Comparison of ENCODE assay signal across 10 cellular contexts in genomic region chr10:110413049-110413783, GRCh38.
DNase-seq lines count a peak whose midpoint lies in the region; ATAC-seq and TF ChIP-seq lines count a peak whose summit lies in the region.
"Had no signal": no experiment of that assay in that cellular context is flagged by ENCODE, and none has a peak within 500 bp of the region (broad histone marks: within the 10 kb centered on the region; RNA-seq: fewer than 3 reads in every experiment).

No MANE protein-coding gene starts in this region.

- H3K4me3 ChIP-seq in PC-9 (no peak overlapping the region), choroid plexus epithelial cell (ENCODE audit: low read depth, low read length) (no peak overlapping the region), GM23248 (no peak overlapping the region)

- H3K27me3 ChIP-seq in PC-9 (ENCODE audit: insufficient read depth, low read depth) (no peaks in the 10 kb centered on the region), GM23248 (replicated peaks; ENCODE audit: insufficient read depth) (no peaks in the 10 kb centered on the region)

- H3K9me2 ChIP-seq in PC-9 (ENCODE audit: insufficient read depth) (no peaks in the 10 kb centered on the region), GM23248 (ENCODE audit: insufficient read depth) (no peaks in the 10 kb centered on the region)

- no peak for ATAC-seq in HG02678 (IDR thresholded peaks at IDR 0.05; ENCODE audit: unreplicated experiment)
- ATAC-seq: left cardiac atrium had no signal

- H3K36me3 ChIP-seq in PC-9 (ENCODE audit: low read depth) = no peaks in the 10 kb centered on the region
- H3K36me3 ChIP-seq in GM23248 (ENCODE audit: low read depth) = no peaks in the 10 kb centered on the region

- no peak for TF ChIP-seq CTCF in PC-9 (conservative IDR thresholded peaks at IDR 0.05)
- TF ChIP-seq CTCF in choroid plexus epithelial cell (conservative IDR thresholded peaks at IDR 0.05; ENCODE audit: low read depth, low read length) = no peak

- no peaks in the 10 kb centered on the region for H4K20me1 ChIP-seq in PC-9 (ENCODE audit: insufficient read depth)
- H4K20me1 ChIP-seq in GM23248 (ENCODE audit: insufficient read depth) = no peaks in the 10 kb centered on the region

- WGBS in GM23248 (ENCODE audit: low coverage in 1 of 2, low lambda C conversion rate in 2 of 2, missing lambda C conversion rate in 2 of 2), 2 experiments = 94 to 100% methylated on average over 2 of the region's 2 CpGs

- H3F3A ChIP-seq in PC-9 (ENCODE audit: insufficient read depth, low read depth) (peaks cover 52% of the 10 kb centered on the region), GM23248 (ENCODE audit: insufficient read depth) (peaks cover 18% of the 10 kb centered on the region; the same call in 1 of the 2 replicates)

- H3K4me2 ChIP-seq in PC-9 (peak overlapping the region; percentile 75), GM23248 (ENCODE audit: unreplicated experiment) (no peak overlapping the region)

- no peaks in the 10 kb centered on the region; the same call in 1 of the 2 replicates for H3K79me2 ChIP-seq in PC-9 (ENCODE audit: low read depth)
- no peaks in the 10 kb centered on the region for H3K79me2 ChIP-seq in GM23248 (ENCODE audit: insufficient read depth)

- BruUV-seq in PC-9 (replicated peaks; lab: Mats Ljungman, UMichigan) = no TSS peak

- H3K9ac ChIP-seq in GM23248 = no peak overlapping the region

- H3K4me1 ChIP-seq in PC-9 (replicated peaks; ENCODE audit: insufficient read depth) (peaks cover 82% of the 10 kb centered on the region), GM23248 (ENCODE audit: insufficient read depth) (peaks cover 46% of the 10 kb centered on the region)

- H3K9me3 ChIP-seq in PC-9 (ENCODE audit: insufficient read depth, low read depth) (no peaks in the 10 kb centered on the region; the same call in 1 of the 2 replicates), GM23248 (ENCODE audit: low read depth) (no peaks in the 10 kb centered on the region)

- CTCF ChIA-PET in PC-9 (lab: Charles Lee) = no interaction called here

- DNase-seq in stimulated activated CD4-positive, alpha-beta T cell treated with anti-CD3 and anti-CD28 coated beads, Interleukin-1b, Interleukin-23, amount 100 ng/mL, for 48 hours = peak; percentile 47
- DNase-seq in stimulated activated CD4-positive, alpha-beta T cell treated with anti-CD3 and anti-CD28 coated beads, Interleukin-4, amount 100 ng/mL, for 24 hours = no peak
- no peak for DNase-seq in PC-9
- peak; percentile 90 for DNase-seq in choroid plexus epithelial cell (ENCODE audit: low read depth)
- no peak for DNase-seq in GM23248
- no peak for DNase-seq in NCI-H2029 treated with DMSO at 0.1 percent for 48 hours (lab: John Stamatoyannopoulos, UW)
- DNase-seq in DMS53 (lab: John Stamatoyannopoulos, UW) = no peak
- DNase-seq: left cardiac atrium, NCI-H1417 had no signal

- peak overlapping the region; percentile 100 for H3K27ac ChIP-seq in PC-9
- no peak overlapping the region for H3K27ac ChIP-seq in GM23248

- intact Hi-C loops in PC-9 (cut with micrococcal nuclease; ENCODE audit: unreplicated experiment) = loop anchor here (5.0 kb wide), 2 partner anchors 134 to 206 kb away; partner anchors contain the start of gene MXI1

- POLR2A ChIA-PET in PC-9 (lab: Charles Lee; ENCODE audit: unreplicated experiment) = no interaction called here

- in situ Hi-C loops in GM23248 (cut with MboI) = no loop called here

- H2AFZ ChIP-seq in PC-9 = no peak overlapping the region
- no peak overlapping the region for H2AFZ ChIP-seq in GM23248

Comparison
In these comparisons a context has a peak if more than half of its experiments do, and no peak if none do; other contexts are left out.
1. DNase-seq: peak in stimulated activated CD4-positive, alpha-beta T cell treated with anti-CD3 and anti-CD28 coated beads, Interleukin-1b, Interleukin-23, amount 100 ng/mL, for 48 hours (single experiment) and choroid plexus epithelial cell (single experiment); none in stimulated activated CD4-positive, alpha-beta T cell treated with anti-CD3 and anti-CD28 coated beads, Interleukin-4, amount 100 ng/mL, for 24 hours (single experiment), PC-9 (0 of 2), GM23248 (single experiment), NCI-H2029 treated with DMSO at 0.1 percent for 48 hours (single experiment) and DMS53 (single experiment).